28 cellular contexts compared by ENCODE assay signal in genomic region chr7:32330602-32331001, GRCh38.
"Had no signal": no experiment of that assay in that cellular context is flagged by ENCODE, and none has a peak within 500 bp of the region (broad histone marks: within the 10 kb centered on the region; RNA-seq: fewer than 3 reads in every experiment).

No MANE protein-coding gene starts in this region.

- H3K9me3 ChIP-seq: neutrophil, testis, thyroid gland, upper lobe of left lung, vagina had no signal

- ATAC-seq: left lobe of liver; natural killer cell; psoas muscle; sciatic nerve; stimulated activated naive B cell treated with anti-CD40 and anti-IgM and Interleukin-4, amounts not matched to agents 10 μg/mL and 1 μg/mL and 100 μg/mL, for 72 hours; stimulated activated naive CD8-positive, alpha-beta T cell treated with anti-CD3 and anti-CD28 coated beads, Interleukin-15, Interleukin-2, amounts not matched to agents 100 U/mL and 50 U/mL, for 24 hours had no signal

- H3K27me3 ChIP-seq: neural progenitor cell, neutrophil, stomach, testis, thyroid gland, transverse colon, upper lobe of left lung, vagina had no signal

- H3K4me1 ChIP-seq: neural progenitor cell, parathyroid adenoma, psoas muscle, stomach, testis, thyroid gland, transverse colon, upper lobe of left lung, vagina had no signal

- H3K27ac ChIP-seq: neural progenitor cell, neutrophil, parathyroid adenoma, psoas muscle, skin epidermis, stomach, testis, thyroid gland, transverse colon, upper lobe of left lung, vagina had no signal

- H3K36me3 ChIP-seq: neural progenitor cell, neutrophil, stomach, thyroid gland, transverse colon, upper lobe of left lung, vagina had no signal

- DNase-seq: hypothalamus; immature natural killer cell; islet precursor cell; mesendoderm; naive B cell; natural killer cell; nephron progenitor cell; occipital lobe; psoas muscle; stimulated activated CD4-positive, alpha-beta T cell treated with anti-CD3 and anti-CD28 coated beads, Interleukin-12 subunit alpha, Interleukin-12 subunit beta, amount 100 ng/mL, for 4 hours; stimulated activated CD4-positive, alpha-beta T cell treated with anti-CD3 and anti-CD28 coated beads, Interleukin-15, amount 100 ng/mL, for 24 hours; stimulated activated CD4-positive, alpha-beta T cell treated with anti-CD3 and anti-CD28 coated beads, Interleukin-2, amount 100 ng/mL, for 24 hours; stimulated activated CD4-positive, alpha-beta T cell treated with anti-CD3 and anti-CD28 coated beads, Interleukin-4, amount 100 ng/mL, for 1 hour; stimulated activated naive B cell treated with anti-CD40 and anti-IgM and Interleukin-4, amounts not matched to agents 10 μg/mL and 1 μg/mL and 100 μg/mL, for 72 hours; stimulated activated naive CD8-positive, alpha-beta T cell treated with anti-CD3 and anti-CD28 coated beads, Interleukin-15, Interleukin-2, amounts not matched to agents 100 U/mL and 50 U/mL, for 24 hours; stomach; testis; thyroid gland; transverse colon; upper lobe of left lung had no signal

- H3K4me3 ChIP-seq: lung, neural progenitor cell, psoas muscle, skin epidermis, stomach, testis, thyroid gland, transverse colon, upper lobe of left lung, vagina had no signal
